ENCODE assay signal across 1 cellular context in genomic region chr7:91299952-91300775, GRCh38.
TF ChIP-seq lines count a peak whose summit lies in the region.

No MANE protein-coding gene starts in this region.

TF ChIP-seq in K562, 482 proteins besides CTCF, POLR2A, EP300 and RAD21 (continued from another document and continues in another):
- TF ChIP-seq, protein P1, sequence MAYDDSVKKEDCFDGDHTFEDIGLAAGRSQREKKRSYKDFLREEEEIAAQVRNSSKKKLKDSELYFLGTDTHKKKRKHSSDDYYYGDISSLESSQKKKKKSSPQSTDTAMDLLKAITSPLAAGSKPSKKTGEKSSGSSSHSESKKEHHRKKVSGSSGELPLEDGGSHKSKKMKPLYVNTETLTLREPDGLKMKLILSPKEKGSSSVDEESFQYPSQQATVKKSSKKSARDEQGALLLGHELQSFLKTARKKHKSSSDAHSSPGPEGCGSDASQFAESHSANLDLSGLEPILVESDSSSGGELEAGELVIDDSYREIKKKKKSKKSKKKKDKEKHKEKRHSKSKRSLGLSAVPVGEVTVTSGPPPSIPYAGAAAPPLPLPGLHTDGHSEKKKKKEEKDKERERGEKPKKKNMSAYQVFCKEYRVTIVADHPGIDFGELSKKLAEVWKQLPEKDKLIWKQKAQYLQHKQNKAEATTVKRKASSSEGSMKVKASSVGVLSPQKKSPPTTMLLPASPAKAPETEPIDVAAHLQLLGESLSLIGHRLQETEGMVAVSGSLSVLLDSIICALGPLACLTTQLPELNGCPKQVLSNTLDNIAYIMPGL (CRISPR knock-in tag; IDR thresholded peaks at IDR 0.05), result no peak
- no peak for TF ChIP-seq ZNF511 (CRISPR knock-in tag; IDR thresholded peaks at IDR 0.05)
- peak; percentile 70 for TF ChIP-seq SMAD1 (IDR thresholded peaks at IDR 0.05; ENCODE audit: low read depth, low read length, partially characterized antibody)
- TF ChIP-seq NFIX (CRISPR knock-in tag; IDR thresholded peaks at IDR 0.05; ENCODE audit: low read depth), result no peak
- no peak for TF ChIP-seq ATF1 (CRISPR knock-in tag; IDR thresholded peaks at IDR 0.05)
- peak; percentile 30; the same call in 1 of the 2 replicates for TF ChIP-seq ATF1 (tag; IDR thresholded peaks at IDR 0.05)
- TF ChIP-seq BRCA1 (IDR thresholded peaks at IDR 0.05), result no peak
- TF ChIP-seq BRCA1 (CRISPR knock-in tag; IDR thresholded peaks at IDR 0.05), result no peak
- TF ChIP-seq, protein P2, sequence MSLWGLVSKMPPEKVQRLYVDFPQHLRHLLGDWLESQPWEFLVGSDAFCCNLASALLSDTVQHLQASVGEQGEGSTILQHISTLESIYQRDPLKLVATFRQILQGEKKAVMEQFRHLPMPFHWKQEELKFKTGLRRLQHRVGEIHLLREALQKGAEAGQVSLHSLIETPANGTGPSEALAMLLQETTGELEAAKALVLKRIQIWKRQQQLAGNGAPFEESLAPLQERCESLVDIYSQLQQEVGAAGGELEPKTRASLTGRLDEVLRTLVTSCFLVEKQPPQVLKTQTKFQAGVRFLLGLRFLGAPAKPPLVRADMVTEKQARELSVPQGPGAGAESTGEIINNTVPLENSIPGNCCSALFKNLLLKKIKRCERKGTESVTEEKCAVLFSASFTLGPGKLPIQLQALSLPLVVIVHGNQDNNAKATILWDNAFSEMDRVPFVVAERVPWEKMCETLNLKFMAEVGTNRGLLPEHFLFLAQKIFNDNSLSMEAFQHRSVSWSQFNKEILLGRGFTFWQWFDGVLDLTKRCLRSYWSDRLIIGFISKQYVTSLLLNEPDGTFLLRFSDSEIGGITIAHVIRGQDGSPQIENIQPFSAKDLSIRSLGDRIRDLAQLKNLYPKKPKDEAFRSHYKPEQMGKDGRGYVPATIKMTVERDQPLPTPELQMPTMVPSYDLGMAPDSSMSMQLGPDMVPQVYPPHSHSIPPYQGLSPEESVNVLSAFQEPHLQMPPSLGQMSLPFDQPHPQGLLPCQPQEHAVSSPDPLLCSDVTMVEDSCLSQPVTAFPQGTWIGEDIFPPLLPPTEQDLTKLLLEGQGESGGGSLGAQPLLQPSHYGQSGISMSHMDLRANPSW (CRISPR knock-in tag; IDR thresholded peaks at IDR 0.05), result 0 out of 2 replicates have a peak, but pooled peaks have one; percentile 66
- TF ChIP-seq CUX1 (CRISPR knock-in tag; IDR thresholded peaks at IDR 0.05), result no peak; the same call in 1 of the 2 replicates
- TF ChIP-seq SIN3A (IDR thresholded peaks at IDR 0.05; ENCODE audit: borderline replicate concordance in 2 of 2, control insufficient read depth in 1 of 2, low read depth in 2 of 2, low read length in 2 of 2), result no peak
- TF ChIP-seq, protein P3, sequence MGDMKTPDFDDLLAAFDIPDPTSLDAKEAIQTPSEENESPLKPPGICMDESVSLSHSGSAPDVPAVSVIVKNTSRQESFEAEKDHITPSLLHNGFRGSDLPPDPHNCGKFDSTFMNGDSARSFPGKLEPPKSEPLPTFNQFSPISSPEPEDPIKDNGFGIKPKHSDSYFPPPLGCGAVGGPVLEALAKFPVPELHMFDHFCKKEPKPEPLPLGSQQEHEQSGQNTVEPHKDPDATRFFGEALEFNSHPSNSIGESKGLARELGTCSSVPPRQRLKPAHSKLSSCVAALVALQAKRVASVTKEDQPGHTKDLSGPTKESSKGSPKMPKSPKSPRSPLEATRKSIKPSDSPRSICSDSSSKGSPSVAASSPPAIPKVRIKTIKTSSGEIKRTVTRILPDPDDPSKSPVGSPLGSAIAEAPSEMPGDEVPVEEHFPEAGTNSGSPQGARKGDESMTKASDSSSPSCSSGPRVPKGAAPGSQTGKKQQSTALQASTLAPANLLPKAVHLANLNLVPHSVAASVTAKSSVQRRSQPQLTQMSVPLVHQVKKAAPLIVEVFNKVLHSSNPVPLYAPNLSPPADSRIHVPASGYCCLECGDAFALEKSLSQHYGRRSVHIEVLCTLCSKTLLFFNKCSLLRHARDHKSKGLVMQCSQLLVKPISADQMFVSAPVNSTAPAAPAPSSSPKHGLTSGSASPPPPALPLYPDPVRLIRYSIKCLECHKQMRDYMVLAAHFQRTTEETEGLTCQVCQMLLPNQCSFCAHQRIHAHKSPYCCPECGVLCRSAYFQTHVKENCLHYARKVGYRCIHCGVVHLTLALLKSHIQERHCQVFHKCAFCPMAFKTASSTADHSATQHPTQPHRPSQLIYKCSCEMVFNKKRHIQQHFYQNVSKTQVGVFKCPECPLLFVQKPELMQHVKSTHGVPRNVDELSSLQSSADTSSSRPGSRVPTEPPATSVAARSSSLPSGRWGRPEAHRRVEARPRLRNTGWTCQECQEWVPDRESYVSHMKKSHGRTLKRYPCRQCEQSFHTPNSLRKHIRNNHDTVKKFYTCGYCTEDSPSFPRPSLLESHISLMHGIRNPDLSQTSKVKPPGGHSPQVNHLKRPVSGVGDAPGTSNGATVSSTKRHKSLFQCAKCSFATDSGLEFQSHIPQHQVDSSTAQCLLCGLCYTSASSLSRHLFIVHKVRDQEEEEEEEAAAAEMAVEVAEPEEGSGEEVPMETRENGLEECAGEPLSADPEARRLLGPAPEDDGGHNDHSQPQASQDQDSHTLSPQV (IDR thresholded peaks at IDR 0.05), result peak; percentile 95
- peak; percentile 72 for TF ChIP-seq C11orf30 (IDR thresholded peaks at IDR 0.05; ENCODE audit: low read depth)
- peak; percentile 99 for TF ChIP-seq MTA2 (IDR thresholded peaks at IDR 0.05; ENCODE audit: low read depth)
- no peak for TF ChIP-seq THRA (IDR thresholded peaks at IDR 0.05)
- TF ChIP-seq LCOR (CRISPR knock-in tag; IDR thresholded peaks at IDR 0.05), result peak; percentile 62
- TF ChIP-seq, protein P4, sequence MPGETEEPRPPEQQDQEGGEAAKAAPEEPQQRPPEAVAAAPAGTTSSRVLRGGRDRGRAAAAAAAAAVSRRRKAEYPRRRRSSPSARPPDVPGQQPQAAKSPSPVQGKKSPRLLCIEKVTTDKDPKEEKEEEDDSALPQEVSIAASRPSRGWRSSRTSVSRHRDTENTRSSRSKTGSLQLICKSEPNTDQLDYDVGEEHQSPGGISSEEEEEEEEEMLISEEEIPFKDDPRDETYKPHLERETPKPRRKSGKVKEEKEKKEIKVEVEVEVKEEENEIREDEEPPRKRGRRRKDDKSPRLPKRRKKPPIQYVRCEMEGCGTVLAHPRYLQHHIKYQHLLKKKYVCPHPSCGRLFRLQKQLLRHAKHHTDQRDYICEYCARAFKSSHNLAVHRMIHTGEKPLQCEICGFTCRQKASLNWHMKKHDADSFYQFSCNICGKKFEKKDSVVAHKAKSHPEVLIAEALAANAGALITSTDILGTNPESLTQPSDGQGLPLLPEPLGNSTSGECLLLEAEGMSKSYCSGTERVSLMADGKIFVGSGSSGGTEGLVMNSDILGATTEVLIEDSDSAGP (CRISPR knock-in tag; IDR thresholded peaks at IDR 0.05), result no peak
- TF ChIP-seq SRSF9 (IDR thresholded peaks at IDR 0.05; ENCODE audit: borderline replicate concordance, low read depth, low read length), result no peak
- peak; percentile 90; the same call in 1 of the 2 replicates for TF ChIP-seq HDGF (IDR thresholded peaks at IDR 0.05)
- TF ChIP-seq ZNF143 (CRISPR knock-in tag; IDR thresholded peaks at IDR 0.05), result no peak
- TF ChIP-seq ZNF695 (CRISPR knock-in tag; IDR thresholded peaks at IDR 0.05), result no peak
- no peak for TF ChIP-seq DNMT1 (IDR thresholded peaks at IDR 0.05)
- no peak for TF ChIP-seq ELF1 (tag; IDR thresholded peaks at IDR 0.05)
- no peak for TF ChIP-seq TCFL5 (CRISPR knock-in tag; conservative IDR thresholded peaks at IDR 0.05)
- TF ChIP-seq, protein P5, sequence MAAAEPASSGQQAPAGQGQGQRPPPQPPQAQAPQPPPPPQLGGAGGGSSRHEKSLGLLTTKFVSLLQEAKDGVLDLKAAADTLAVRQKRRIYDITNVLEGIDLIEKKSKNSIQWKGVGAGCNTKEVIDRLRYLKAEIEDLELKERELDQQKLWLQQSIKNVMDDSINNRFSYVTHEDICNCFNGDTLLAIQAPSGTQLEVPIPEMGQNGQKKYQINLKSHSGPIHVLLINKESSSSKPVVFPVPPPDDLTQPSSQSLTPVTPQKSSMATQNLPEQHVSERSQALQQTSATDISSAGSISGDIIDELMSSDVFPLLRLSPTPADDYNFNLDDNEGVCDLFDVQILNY (CRISPR knock-in tag; IDR thresholded peaks at IDR 0.05), result no peak
- TF ChIP-seq CBX5 (IDR thresholded peaks at IDR 0.05; ENCODE audit: borderline replicate concordance, low read depth), result no peak
- no peak for TF ChIP-seq RB1 (IDR thresholded peaks at IDR 0.05; ENCODE audit: low read depth)
- no peak for TF ChIP-seq ZBTB8A (IDR thresholded peaks at IDR 0.05; ENCODE audit: partially characterized antibody)
- TF ChIP-seq CTBP1 (IDR thresholded peaks at IDR 0.05; ENCODE audit: borderline replicate concordance), result peak; percentile 69
- no peak for TF ChIP-seq DEAF1 (CRISPR knock-in tag; IDR thresholded peaks at IDR 0.05)
- TF ChIP-seq ZNF23 (CRISPR knock-in tag; IDR thresholded peaks at IDR 0.05), result no peak
- TF ChIP-seq ZKSCAN1 (IDR thresholded peaks at IDR 0.05; ENCODE audit: low read depth, low read length), result no peak
- peak; percentile 99 for TF ChIP-seq TRIM24 (IDR thresholded peaks at IDR 0.05)
- TF ChIP-seq, protein P6, sequence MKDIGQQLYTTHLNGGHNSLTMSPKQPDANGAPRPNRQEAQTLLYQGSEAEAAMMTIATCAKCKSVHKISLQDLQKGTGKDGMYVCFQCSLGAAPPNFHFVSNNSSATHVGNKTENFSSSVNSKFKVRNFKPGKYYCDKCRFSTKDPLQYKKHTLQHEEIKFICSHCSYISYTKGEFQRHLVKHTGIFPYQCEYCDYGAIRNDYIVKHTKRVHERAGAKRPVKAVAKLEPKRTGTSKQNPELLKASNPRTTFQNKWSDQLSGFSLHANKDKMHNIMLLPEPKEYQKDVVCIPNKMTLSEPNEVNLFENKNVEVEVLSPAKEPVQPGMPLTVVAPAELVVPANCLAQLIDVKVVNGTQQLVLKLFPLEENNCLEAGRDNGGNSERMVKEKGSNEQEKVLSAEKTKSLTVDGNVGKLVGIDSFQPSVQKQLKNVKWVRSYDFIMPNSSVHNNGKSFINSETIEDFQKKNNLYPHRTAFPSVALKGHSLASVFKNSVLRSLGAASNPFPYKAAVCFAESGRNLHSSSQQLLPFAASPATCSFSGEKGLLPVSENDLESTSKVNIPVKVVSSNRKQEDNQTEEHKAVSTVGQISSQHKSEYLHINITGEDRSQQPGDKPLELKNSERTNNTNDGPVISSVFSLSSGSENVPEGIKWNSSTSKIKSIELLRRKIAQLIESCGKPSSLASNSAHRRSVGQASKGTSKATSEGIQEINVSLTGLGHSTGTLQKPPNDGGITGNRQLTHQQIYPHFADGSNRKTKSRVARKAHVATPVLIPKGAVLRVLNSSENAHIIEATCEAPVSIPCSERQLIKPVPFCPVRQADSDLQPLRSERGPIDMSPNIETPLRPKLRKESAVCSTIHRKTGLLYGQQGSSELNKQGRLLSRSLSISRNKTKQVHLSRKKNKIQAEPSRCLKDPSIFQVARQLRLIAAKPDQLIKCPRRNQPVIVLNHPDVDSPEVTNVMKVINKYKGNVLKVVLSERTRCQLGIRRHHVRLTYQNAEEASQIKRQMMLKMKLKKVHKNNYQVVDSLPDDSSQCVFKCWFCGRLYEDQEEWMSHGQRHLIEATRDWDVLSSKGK (CRISPR knock-in tag; IDR thresholded peaks at IDR 0.05), result no peak
- TF ChIP-seq ZNF184 (CRISPR knock-in tag; IDR thresholded peaks at IDR 0.05), result no peak
